ENCODE assay signal across 15 cellular contexts in the genomic region with DNA sequence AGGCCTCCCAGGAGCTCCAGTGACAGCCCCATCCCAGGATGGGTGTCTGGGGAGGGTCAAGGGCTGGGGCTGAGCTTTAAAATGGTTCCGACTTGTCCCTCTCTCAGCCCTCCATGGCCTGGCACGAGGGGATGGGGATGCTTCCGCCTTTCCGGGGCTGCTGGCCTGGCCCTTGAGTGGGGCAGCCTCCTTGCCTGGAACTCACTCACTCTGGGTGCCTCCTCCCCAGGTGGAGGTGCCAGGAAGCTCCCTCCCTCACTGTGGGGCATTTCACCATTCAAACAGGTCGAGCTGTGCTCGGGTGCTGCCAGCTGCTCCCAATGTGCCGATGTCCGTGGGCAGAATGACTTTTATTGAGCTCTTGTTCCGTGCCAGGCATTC. TPM values are rescaled to one million over a fixed set of nuclear protein-coding genes. Genes with fewer than 3 reads are reported as not detected.
"Had no signal": no experiment of that assay in that cellular context is flagged by ENCODE, and none has a peak within 500 bp of the region (broad histone marks: within the 10 kb centered on the region; RNA-seq: fewer than 3 reads in every experiment).

No MANE protein-coding gene starts in this region.

- H3K9me3 ChIP-seq: pancreas, thyroid gland had no signal

- FAIRE-seq: pancreas, urothelium cell line had no signal

- H3K27ac ChIP-seq: neural progenitor cell, pancreas, thyroid gland had no signal

- DNase-seq: activated CD4-positive, alpha-beta T cell treated with anti-CD3 and anti-CD28 coated beads, Interleukin-2, amount 50 U/mL, for 1 hour; activated CD4-positive, CD25-positive, alpha-beta regulatory T cell; activated CD8-positive, alpha-beta memory T cell treated with anti-CD3 and anti-CD28 coated beads for 24 hours; activated naive CD4-positive, alpha-beta T cell; activated T-cell treated with anti-CD3 and anti-CD28 coated beads for 4 hours; effector memory CD4-positive, alpha-beta T cell; foreskin melanocyte; immature natural killer cell; left cardiac atrium; stimulated activated CD4-positive, alpha-beta T cell treated with anti-CD3 and anti-CD28 coated beads, Interleukin-2, amount 100 ng/mL, for 48 hours had no signal

- H2AFZ ChIP-seq: neural progenitor cell had no signal

- H3K4me1 ChIP-seq: neural progenitor cell, pancreas had no signal

- H3K9ac ChIP-seq: neural progenitor cell had no signal

- H3K27me3 ChIP-seq: neural progenitor cell, pancreas, thyroid gland had no signal

- H3K4me3 ChIP-seq: lung, neural progenitor cell, pancreas, thyroid gland had no signal

- H3K4me2 ChIP-seq: neural progenitor cell had no signal

RNA-seq across cellular contexts. Expression of a gene that starts 24.2 kb away (rescaled TPM):
- total RNA-seq: thyroid gland had no signal
- polyA plus RNA-seq: immature natural killer cell had no signal
